ENCODE assay signal across 17 cellular contexts in the genomic region with DNA sequence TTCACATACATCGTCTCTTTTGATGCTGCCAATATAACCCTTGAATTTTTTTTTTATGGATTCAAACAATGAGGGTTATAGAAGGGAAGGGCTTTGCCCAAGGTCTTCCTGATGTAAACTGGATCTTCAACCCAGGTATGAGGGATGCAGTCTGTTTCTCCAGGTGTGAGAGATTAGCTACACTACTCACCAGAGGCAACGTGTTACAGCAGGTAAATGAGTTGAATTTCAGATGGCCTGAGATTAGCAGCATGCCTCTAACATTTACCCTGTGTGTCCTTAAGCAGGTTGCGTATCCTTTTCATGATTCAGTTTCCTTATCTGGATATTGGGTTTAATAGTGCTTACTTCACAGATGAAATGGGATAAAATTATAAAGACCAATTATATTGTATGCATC. TPM values are rescaled to one million over a fixed set of nuclear protein-coding genes. Genes with fewer than 3 reads are reported as not detected.
A peak's percentile ranks its signal among the peaks of the same experiment; 100 is the strongest.
DNase-seq lines count a peak whose midpoint lies in the region; ATAC-seq, FAIRE-seq and TF ChIP-seq lines count a peak whose summit lies in the region.
"Had no signal": no experiment of that assay in that cellular context is flagged by ENCODE, and none has a peak within 500 bp of the region (broad histone marks: within the 10 kb centered on the region; RNA-seq: fewer than 3 reads in every experiment).

No MANE protein-coding gene starts in this region.

- peaks cover 42% of the 10 kb centered on the region for H3K36me3 Mint-ChIP-seq in stimulated activated naive CD8-positive, alpha-beta T cell treated with anti-CD3 and anti-CD28 coated beads, Interleukin-15, Interleukin-2, amounts not matched to agents 100 ng/mL and 50 ng/mL, for 24 hours (ENCODE audit: low read depth)
- H3K36me3 Mint-ChIP-seq in activated T-helper 1 cell treated with anti-CD3 and anti-CD28 coated beads, Interleukin-12 subunit alpha, Interleukin-12 subunit beta, Interleukin-2, Interleukin-4 antibody, amounts not matched to agents 30 ng/mL and 10 ng/mL and 1 ng/mL, durations not matched to agents 14 hours and 24 hours and 36 hours (ENCODE audit: low read depth): peaks cover 53% of the 10 kb centered on the region

- H2AFZ ChIP-seq in keratinocyte (ENCODE audit: control insufficient read depth, low read length): no peak overlapping the region

- intact Hi-C loops in activated T-helper 1 cell treated with anti-CD3 and anti-CD28 coated beads, Interleukin-12 subunit alpha, Interleukin-12 subunit beta, Interleukin-2, Interleukin-4 antibody, amounts not matched to agents 30 ng/mL and 10 ng/mL and 1 ng/mL, durations not matched to agents 14 hours and 24 hours and 36 hours (cut with micrococcal nuclease): no loop called here

- no peak for TF ChIP-seq CTCF in keratinocyte (optimal IDR thresholded peaks at IDR 0.05 in 1 of 3, IDR thresholded peaks at IDR 0.05 in 1 of 3, conservative IDR thresholded peaks at IDR 0.05 in 1 of 3; ENCODE audit: extremely low read depth in 1 of 3, insufficient read depth in 2 of 3, low read length in 3 of 3)

- H3K4me2 ChIP-seq in keratinocyte (ENCODE audit: control insufficient read depth, extremely low read depth, insufficient read depth, low read depth, low read length): no peak overlapping the region

- no peak overlapping the region for H3K9ac ChIP-seq in keratinocyte (ENCODE audit: control insufficient read depth, extremely low read depth, insufficient read depth, low read length)

- no peak overlapping the region for H3K4me3 ChIP-seq in keratinocyte (ENCODE audit: control insufficient read depth in 2 of 3, extremely low read depth in 1 of 3, insufficient read depth in 2 of 3, low read depth in 1 of 3, low read length in 3 of 3)

- H3K27me3 Mint-ChIP-seq in stimulated activated naive CD8-positive, alpha-beta T cell treated with anti-CD3 and anti-CD28 coated beads, Interleukin-15, Interleukin-2, amounts not matched to agents 100 ng/mL and 50 ng/mL, for 24 hours: no peaks in the 10 kb centered on the region
- no peaks in the 10 kb centered on the region for H3K27me3 Mint-ChIP-seq in stimulated activated naive CD8-positive, alpha-beta T cell treated with anti-CD3 and anti-CD28 coated beads, Interleukin-15, amount 100 ng/mL, for 72 hours
- no peaks in the 10 kb centered on the region for H3K27me3 Mint-ChIP-seq in activated T-helper 1 cell treated with anti-CD3 and anti-CD28 coated beads, Interleukin-12 subunit alpha, Interleukin-12 subunit beta, Interleukin-2, Interleukin-4 antibody, amounts not matched to agents 30 ng/mL and 10 ng/mL and 1 ng/mL, durations not matched to agents 14 hours and 24 hours and 36 hours (ENCODE audit: insufficient read depth)

- H3K9me1 ChIP-seq in keratinocyte (ENCODE audit: control insufficient read depth, extremely low read depth, insufficient read depth, low read length): no peaks in the 10 kb centered on the region

- H3K27me3 ChIP-seq in keratinocyte (ENCODE audit: control insufficient read depth, extremely low read depth, insufficient read depth, low read length): peaks cover 4% of the 10 kb centered on the region
- H3K27me3 ChIP-seq: BE2C, dorsolateral prefrontal cortex had no signal

- ATAC-seq in stimulated activated naive CD8-positive, alpha-beta T cell treated with anti-CD3 and anti-CD28 coated beads, Interleukin-15, amount 100 ng/mL, for 72 hours: no peak
- ATAC-seq in GM18870 (IDR thresholded peaks at IDR 0.05; ENCODE audit: unreplicated experiment): no peak
- ATAC-seq: HepG2, sciatic nerve had no signal

- H3K27ac ChIP-seq in keratinocyte (ENCODE audit: control insufficient read depth, insufficient read depth, low read length): no peak overlapping the region

- peak; percentile 34 for FAIRE-seq in keratinocyte (lab: Jason Lieb, UNC)
- FAIRE-seq: HepG2 had no signal

- H3K9me3 Mint-ChIP-seq in stimulated activated naive CD8-positive, alpha-beta T cell treated with anti-CD3 and anti-CD28 coated beads, Interleukin-15, Interleukin-2, amounts not matched to agents 100 ng/mL and 50 ng/mL, for 24 hours: no peaks in the 10 kb centered on the region
- H3K9me3 Mint-ChIP-seq in stimulated activated naive CD8-positive, alpha-beta T cell treated with anti-CD3 and anti-CD28 coated beads, Interleukin-15, amount 100 ng/mL, for 72 hours: peaks cover 15 to 22% of the 10 kb centered on the region in 2 donors
- peaks cover 4% of the 10 kb centered on the region for H3K9me3 Mint-ChIP-seq in activated T-helper 1 cell treated with anti-CD3 and anti-CD28 coated beads, Interleukin-12 subunit alpha, Interleukin-12 subunit beta, Interleukin-2, Interleukin-4 antibody, amounts not matched to agents 30 ng/mL and 10 ng/mL and 1 ng/mL, durations not matched to agents 14 hours and 24 hours and 36 hours

- H3K27ac Mint-ChIP-seq in stimulated activated naive CD8-positive, alpha-beta T cell treated with anti-CD3 and anti-CD28 coated beads, Interleukin-15, Interleukin-2, amounts not matched to agents 100 ng/mL and 50 ng/mL, for 24 hours: no peak overlapping the region
- H3K27ac Mint-ChIP-seq in stimulated activated naive CD8-positive, alpha-beta T cell treated with anti-CD3 and anti-CD28 coated beads, Interleukin-15, amount 100 ng/mL, for 72 hours: no peak overlapping the region
- no peak overlapping the region for H3K27ac Mint-ChIP-seq in activated T-helper 1 cell treated with anti-CD3 and anti-CD28 coated beads, Interleukin-12 subunit alpha, Interleukin-12 subunit beta, Interleukin-2, Interleukin-4 antibody, amounts not matched to agents 30 ng/mL and 10 ng/mL and 1 ng/mL, durations not matched to agents 14 hours and 24 hours and 36 hours

- dilution Hi-C loops in keratinocyte (cut with MboI; ENCODE audit: extremely low pct_ligation_motif_present, low sequenced_read_pairs): no loop called here

- H4K20me1 ChIP-seq in keratinocyte (ENCODE audit: control insufficient read depth, extremely low read depth, insufficient read depth, low read length): no peaks in the 10 kb centered on the region

- DNase-seq in stimulated activated naive CD8-positive, alpha-beta T cell treated with anti-CD3 and anti-CD28 coated beads, Interleukin-15, amount 100 ng/mL, for 72 hours: no peak
- DNase-seq in activated T-helper 1 cell treated with anti-CD3 and anti-CD28 coated beads, Interleukin-12 subunit alpha, Interleukin-12 subunit beta, Interleukin-2, Interleukin-4 antibody, amounts not matched to agents 30 ng/mL and 10 ng/mL and 1 ng/mL, durations not matched to agents 14 hours and 24 hours and 36 hours (ENCODE audit: low spot score): no peak
- DNase-seq in keratinocyte (ENCODE audit: low read depth, low spot score): no peak
- no peak for DNase-seq in EL
- no peak for DNase-seq in DMS153 (lab: John Stamatoyannopoulos, UW)
- DNase-seq: activated naive CD4-positive, alpha-beta T cell treated with Interleukin-2 at 50 U/mL for 16 hours; BE2C; DMS53; dorsolateral prefrontal cortex; NCI-H2029; NCI-H510A treated with DMSO at 0.1 percent for 48 hours; nucleus accumbens; stimulated activated CD4-positive, alpha-beta T cell treated with anti-CD3 and anti-CD28 coated beads, Interleukin-1b, Interleukin-23, amount 100 ng/mL, for 48 hours had no signal

- H3K4me1 Mint-ChIP-seq in stimulated activated naive CD8-positive, alpha-beta T cell treated with anti-CD3 and anti-CD28 coated beads, Interleukin-15, Interleukin-2, amounts not matched to agents 100 ng/mL and 50 ng/mL, for 24 hours (ENCODE audit: low read depth): peaks cover 20% of the 10 kb centered on the region
- peaks cover 26% of the 10 kb centered on the region for H3K4me1 Mint-ChIP-seq in stimulated activated naive CD8-positive, alpha-beta T cell treated with anti-CD3 and anti-CD28 coated beads, Interleukin-15, amount 100 ng/mL, for 72 hours
- H3K4me1 Mint-ChIP-seq in activated T-helper 1 cell treated with anti-CD3 and anti-CD28 coated beads, Interleukin-12 subunit alpha, Interleukin-12 subunit beta, Interleukin-2, Interleukin-4 antibody, amounts not matched to agents 30 ng/mL and 10 ng/mL and 1 ng/mL, durations not matched to agents 14 hours and 24 hours and 36 hours (ENCODE audit: low read depth): peaks cover 48% of the 10 kb centered on the region

- peak overlapping the region; percentile 70 for H3K4me3 Mint-ChIP-seq in stimulated activated naive CD8-positive, alpha-beta T cell treated with anti-CD3 and anti-CD28 coated beads, Interleukin-15, Interleukin-2, amounts not matched to agents 100 ng/mL and 50 ng/mL, for 24 hours
- H3K4me3 Mint-ChIP-seq in stimulated activated naive CD8-positive, alpha-beta T cell treated with anti-CD3 and anti-CD28 coated beads, Interleukin-15, amount 100 ng/mL, for 72 hours: peak overlapping the region in 1 of 2 donors; percentile 6
- H3K4me3 Mint-ChIP-seq in activated T-helper 1 cell treated with anti-CD3 and anti-CD28 coated beads, Interleukin-12 subunit alpha, Interleukin-12 subunit beta, Interleukin-2, Interleukin-4 antibody, amounts not matched to agents 30 ng/mL and 10 ng/mL and 1 ng/mL, durations not matched to agents 14 hours and 24 hours and 36 hours: peak overlapping the region; percentile 75

- no peaks in the 10 kb centered on the region for H3K9me3 ChIP-seq in keratinocyte (ENCODE audit: control insufficient read depth, low read depth, low read length)
- H3K9me3 ChIP-seq: BE2C had no signal

- no peaks in the 10 kb centered on the region for H3K36me3 ChIP-seq in keratinocyte (ENCODE audit: control insufficient read depth in 2 of 2, extremely low read depth in 1 of 2, insufficient read depth in 2 of 2, low read length in 2 of 2)
- H3K36me3 ChIP-seq: BE2C had no signal

- H3K4me1 ChIP-seq in keratinocyte (ENCODE audit: control insufficient read depth, extremely low read depth, insufficient read depth, low read length): peaks cover 4% of the 10 kb centered on the region
- H3K4me1 ChIP-seq: BE2C had no signal

- H3K79me2 ChIP-seq in keratinocyte (ENCODE audit: control insufficient read depth, insufficient read depth, low read length): no peaks in the 10 kb centered on the region

RNA-seq across cellular contexts. Expression of a gene that starts 1.9 kb away (rescaled TPM):
- 3.4 and 4.0 TPM in 2 replicates for total RNA-seq in activated T-helper 1 cell treated with anti-CD3 and anti-CD28 coated beads, Interleukin-12 subunit alpha, Interleukin-12 subunit beta, Interleukin-2, Interleukin-4 antibody, amounts not matched to agents 30 ng/mL and 10 ng/mL and 1 ng/mL, durations not matched to agents 14 hours and 24 hours and 36 hours
- 0.38 to 0.56 TPM (median 0.46 TPM) in 3 replicates for polyA plus RNA-seq in keratinocyte
- polyA plus RNA-seq in keratinocyte (2011; ENCODE audit: low read depth): 0.29 TPM
- polyA plus RNA-seq in keratinocyte (2011; cell fraction: cytosol; rRNA removed): 0.29 and 0.40 TPM in 2 replicates
- polyA plus RNA-seq in keratinocyte (2011; cell fraction: nucleus; rRNA removed): 0.74 and 1.1 TPM in 2 replicates
- 0.14 and 0.72 TPM in 2 replicates for polyA plus RNA-seq in keratinocyte (2012; ENCODE audit: low replicate concordance)
- 0.42 to 0.66 TPM (median 0.52 TPM) in 3 replicates for polyA minus RNA-seq in keratinocyte
- not detected for polyA minus RNA-seq in keratinocyte (2011; cell fraction: cytosol; rRNA and poly(A)+ RNA removed)
- 0.63 TPM in 1 of 2 replicates, not detected in the other for polyA minus RNA-seq in keratinocyte (2011; cell fraction: nucleus; rRNA and poly(A)+ RNA removed)
